14 cellular contexts compared by ENCODE assay signal in the genomic region with DNA sequence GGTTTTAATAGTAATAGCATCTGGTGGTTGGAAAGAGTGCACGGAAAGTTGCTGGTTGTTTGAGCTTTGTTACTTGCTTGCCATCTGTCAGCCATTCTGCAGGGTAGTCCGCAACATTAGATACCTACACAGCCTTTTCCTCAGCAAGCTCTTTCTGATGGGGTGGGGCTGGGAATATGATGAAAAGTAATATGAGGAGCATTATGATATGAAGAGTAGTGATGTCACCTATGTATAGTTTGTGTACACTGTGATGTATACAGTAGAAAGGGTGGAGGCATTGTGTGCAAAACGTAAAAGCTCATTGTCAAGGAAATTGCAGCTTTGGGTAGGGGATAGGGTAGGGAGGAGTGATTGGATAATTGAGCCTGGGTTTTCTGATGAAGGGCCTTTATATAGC.
"Had no signal": no experiment of that assay in that cellular context is flagged by ENCODE, and none has a peak within 500 bp of the region (broad histone marks: within the 10 kb centered on the region; RNA-seq: fewer than 3 reads in every experiment).

No MANE protein-coding gene starts in this region.

- H3K36me3 ChIP-seq: breast epithelium, lower lobe of right lung had no signal

- ATAC-seq: lower lobe of right lung, psoas muscle had no signal

- H3K27ac Mint-ChIP-seq: activated CD4-positive, alpha-beta T cell treated with anti-CD3 and anti-CD28 coated beads, Interleukin-2, amount 10 ng/mL, durations not matched to agents 7 days and 5 days; activated naive CD8-positive, alpha-beta T cell treated with anti-CD3 and anti-CD28 coated beads, Interleukin-2, amount 10 ng/mL, durations not matched to agents 7 days and 5 days; stimulated activated naive CD8-positive, alpha-beta T cell treated with anti-CD3 and anti-CD28 coated beads, Interleukin-15, Interleukin-2, amounts not matched to agents 100 ng/mL and 50 ng/mL, for 24 hours had no signal

- H3K9me3 Mint-ChIP-seq: activated naive CD8-positive, alpha-beta T cell treated with anti-CD3 and anti-CD28 coated beads, Interleukin-2, amount 10 ng/mL, durations not matched to agents 7 days and 5 days; stimulated activated naive CD8-positive, alpha-beta T cell treated with anti-CD3 and anti-CD28 coated beads, Interleukin-15, Interleukin-2, amounts not matched to agents 100 ng/mL and 50 ng/mL, for 24 hours had no signal

- H3K4me3 Mint-ChIP-seq: activated CD4-positive, alpha-beta T cell treated with anti-CD3 and anti-CD28 coated beads, Interleukin-2, amount 10 ng/mL, durations not matched to agents 7 days and 5 days; activated naive CD8-positive, alpha-beta T cell treated with anti-CD3 and anti-CD28 coated beads, Interleukin-2, amount 10 ng/mL, durations not matched to agents 7 days and 5 days; stimulated activated naive CD8-positive, alpha-beta T cell treated with anti-CD3 and anti-CD28 coated beads, Interleukin-15, Interleukin-2, amounts not matched to agents 100 ng/mL and 50 ng/mL, for 24 hours had no signal

- H3K27me3 Mint-ChIP-seq: activated CD4-positive, alpha-beta T cell treated with anti-CD3 and anti-CD28 coated beads, Interleukin-2, amount 10 ng/mL, durations not matched to agents 7 days and 5 days; activated naive CD8-positive, alpha-beta T cell treated with anti-CD3 and anti-CD28 coated beads, Interleukin-2, amount 10 ng/mL, durations not matched to agents 7 days and 5 days; stimulated activated naive CD8-positive, alpha-beta T cell treated with anti-CD3 and anti-CD28 coated beads, Interleukin-15, Interleukin-2, amounts not matched to agents 100 ng/mL and 50 ng/mL, for 24 hours had no signal

- H3K27me3 ChIP-seq: breast epithelium had no signal

- H3K27ac ChIP-seq: breast epithelium, lower lobe of right lung, psoas muscle had no signal

- H3K4me3 ChIP-seq: breast epithelium, lower lobe of right lung, psoas muscle had no signal

- H3K4me1 ChIP-seq: breast epithelium had no signal

- DNase-seq: activated CD4-positive, alpha-beta T cell treated with anti-CD3 and anti-CD28 coated beads, Interleukin-2, amount 10 ng/mL, durations not matched to agents 7 days and 5 days; activated CD4-positive, CD25-positive, alpha-beta regulatory T cell; activated CD8-positive, alpha-beta memory T cell treated with anti-CD3 and anti-CD28 coated beads for 24 hours; activated naive CD8-positive, alpha-beta T cell treated with anti-CD3 and anti-CD28 coated beads, Interleukin-2, amount 10 ng/mL, durations not matched to agents 7 days and 5 days; aorta; hippocampal formation; kidney glomerular epithelial cell; lower lobe of right lung; nephron progenitor cell; psoas muscle; stimulated activated CD4-positive, alpha-beta T cell treated with anti-CD3 and anti-CD28 coated beads, Interleukin-12 subunit alpha, Interleukin-12 subunit beta, amount 100 ng/mL, for 4 hours; T-helper 2 cell had no signal

- H3K4me1 Mint-ChIP-seq: nephron progenitor cell had no signal

- H3K9me3 ChIP-seq: breast epithelium, lower lobe of right lung, psoas muscle had no signal
